In the genomic region with DNA sequence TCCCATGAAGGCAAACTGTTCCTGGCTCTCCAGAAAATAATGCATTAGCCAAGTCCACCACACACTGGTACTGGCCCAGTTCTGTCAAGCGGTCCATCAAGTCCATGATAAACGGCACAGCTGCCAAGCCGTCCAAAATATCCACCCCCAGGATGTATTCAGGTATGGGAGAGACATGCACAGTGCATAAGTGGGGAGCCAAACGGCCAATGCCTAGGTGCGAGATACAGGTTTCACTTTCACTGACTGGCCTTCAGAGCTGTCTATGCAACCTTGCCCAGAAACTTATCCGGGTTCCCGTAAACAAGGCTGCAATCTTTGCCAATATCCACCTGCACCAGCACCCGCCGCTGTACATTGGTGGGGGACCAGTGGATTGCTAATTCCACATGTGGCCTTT, we compare ENCODE assay signal across 29 cellular contexts.
"Had no signal": no experiment of that assay in that cellular context is flagged by ENCODE, and none has a peak within 500 bp of the region (broad histone marks: within the 10 kb centered on the region; RNA-seq: fewer than 3 reads in every experiment).

No MANE protein-coding gene starts in this region.

- H3K4me2 ChIP-seq: PC-9 had no signal

- FAIRE-seq: RCC 7860 had no signal

- H3K4me3 Mint-ChIP-seq: activated B cell treated with CpG ODN at 0.5 μM for 24 hours; activated CD4-positive, alpha-beta memory T cell treated with anti-CD3 and anti-CD28 coated beads for 36 hours; activated naive CD4-positive, alpha-beta T cell treated with anti-CD3 and anti-CD28 coated beads, Interleukin-2, amount 10 ng/mL, durations not matched to agents 7 days and 5 days; activated naive CD8-positive, alpha-beta T cell; activated naive CD8-positive, alpha-beta T cell treated with anti-CD3 and anti-CD28 coated beads, Interleukin-2, amount 50 U/mL, for 24 hours; brain had no signal

- DNase-seq: activated B cell treated with CpG ODN at 0.5 μM for 24 hours; activated CD4-positive, alpha-beta memory T cell treated with anti-CD3 and anti-CD28 coated beads for 36 hours; activated CD4-positive, alpha-beta T cell treated with anti-CD3 and anti-CD28 coated beads for 4 hours; activated CD4-positive, alpha-beta T cell treated with anti-CD3 and anti-CD28 coated beads, Interleukin-2, amount 50 U/mL, for 1 hour; activated CD4-positive, CD25-positive, alpha-beta regulatory T cell treated with anti-CD3 and anti-CD28 coated beads, Interleukin-2, amount 50 U/mL, for 72 hours; activated CD8-positive, alpha-beta memory T cell treated with anti-CD3 and anti-CD28 coated beads, Interleukin-2, amount 50 U/mL, for 4 hours; activated effector memory CD4-positive, alpha-beta T cell treated with Interleukin-2 at 50 U/mL for 16 hours; activated naive CD4-positive, alpha-beta T cell treated with anti-CD3 and anti-CD28 coated beads, Interleukin-2, amount 10 ng/mL, durations not matched to agents 7 days and 5 days; activated naive CD8-positive, alpha-beta T cell treated with anti-CD3 and anti-CD28 coated beads, Interleukin-2, amount 50 U/mL, for 24 hours; activated T-cell treated with anti-CD3 and anti-CD28 coated beads for 4 hours; cerebellar nuclear complex; NCI-H1436 treated with DMSO at 0.1 percent for 48 hours; NCI-H1694 treated with DMSO at 0.1 percent for 48 hours; NCI-H2081; NCI-H2171 treated with DMSO at 0.1 percent for 48 hours; NCI-H2227 treated with DMSO at 0.1 percent for 48 hours; NCI-H446; NCI-H510A treated with DMSO at 0.1 percent for 48 hours; NCI-H526 treated with DMSO at 0.1 percent for 48 hours; NCI-H774; PC-9; SW 1271; T-helper 1 cell; T-helper 2 cell; T-helper 9 cell had no signal

- H3K4me3 ChIP-seq: PC-9 had no signal

- ATAC-seq: activated naive CD8-positive, alpha-beta T cell treated with anti-CD3 and anti-CD28 coated beads, Interleukin-2, amount 50 U/mL, for 24 hours had no signal

- H3K9me3 Mint-ChIP-seq: activated naive CD8-positive, alpha-beta T cell treated with anti-CD3 and anti-CD28 coated beads, Interleukin-2, amount 50 U/mL, for 24 hours had no signal

- H3K36me3 Mint-ChIP-seq: activated CD4-positive, alpha-beta memory T cell treated with anti-CD3 and anti-CD28 coated beads for 36 hours; activated naive CD4-positive, alpha-beta T cell treated with anti-CD3 and anti-CD28 coated beads, Interleukin-2, amount 10 ng/mL, durations not matched to agents 7 days and 5 days; activated naive CD8-positive, alpha-beta T cell; brain had no signal

- H3K27ac ChIP-seq: PC-9, VCaP had no signal

- H3K27me3 Mint-ChIP-seq: activated B cell treated with CpG ODN at 0.5 μM for 24 hours; activated CD4-positive, alpha-beta memory T cell treated with anti-CD3 and anti-CD28 coated beads for 36 hours; activated naive CD4-positive, alpha-beta T cell treated with anti-CD3 and anti-CD28 coated beads, Interleukin-2, amount 10 ng/mL, durations not matched to agents 7 days and 5 days; activated naive CD8-positive, alpha-beta T cell; activated naive CD8-positive, alpha-beta T cell treated with anti-CD3 and anti-CD28 coated beads, Interleukin-2, amount 50 U/mL, for 24 hours; brain had no signal

- H2AFZ ChIP-seq: PC-9 had no signal

- H3K27ac Mint-ChIP-seq: activated B cell treated with CpG ODN at 0.5 μM for 24 hours; activated CD4-positive, alpha-beta memory T cell treated with anti-CD3 and anti-CD28 coated beads for 36 hours; activated naive CD4-positive, alpha-beta T cell treated with anti-CD3 and anti-CD28 coated beads, Interleukin-2, amount 10 ng/mL, durations not matched to agents 7 days and 5 days; activated naive CD8-positive, alpha-beta T cell; activated naive CD8-positive, alpha-beta T cell treated with anti-CD3 and anti-CD28 coated beads, Interleukin-2, amount 50 U/mL, for 24 hours; brain had no signal

- H3K4me1 Mint-ChIP-seq: activated B cell treated with CpG ODN at 0.5 μM for 24 hours; activated naive CD4-positive, alpha-beta T cell treated with anti-CD3 and anti-CD28 coated beads, Interleukin-2, amount 10 ng/mL, durations not matched to agents 7 days and 5 days; activated naive CD8-positive, alpha-beta T cell treated with anti-CD3 and anti-CD28 coated beads, Interleukin-2, amount 50 U/mL, for 24 hours had no signal
